In genomic region chr14:99509871-99510555, GRCh38 we compare ENCODE assay signal across 1 cellular context.
TF ChIP-seq lines count a peak whose summit lies in the region.

No MANE protein-coding gene starts in this region.

TF ChIP-seq in HepG2, 621 proteins besides CTCF, POLR2A, EP300 and RAD21:
- TF ChIP-seq NCOA1 (CRISPR knock-in tag; IDR thresholded peaks at IDR 0.05) = no peak
- no peak for TF ChIP-seq ARID3A (IDR thresholded peaks at IDR 0.05; ENCODE audit: low read depth, low read length)
- TF ChIP-seq AGO2 (optimal IDR thresholded peaks at IDR 0.05; ENCODE audit: low read depth, low read length) = peak; percentile 60
- peak; percentile 29 for TF ChIP-seq RBM22 (optimal IDR thresholded peaks at IDR 0.05; ENCODE audit: low read length)
- no peak for TF ChIP-seq HCFC1 (IDR thresholded peaks at IDR 0.05; ENCODE audit: low read depth, low read length)
TF ChIP-seq in HepG2: peak in this region for 2.
